ENCODE assay signal across 8 cellular contexts in the genomic region with DNA sequence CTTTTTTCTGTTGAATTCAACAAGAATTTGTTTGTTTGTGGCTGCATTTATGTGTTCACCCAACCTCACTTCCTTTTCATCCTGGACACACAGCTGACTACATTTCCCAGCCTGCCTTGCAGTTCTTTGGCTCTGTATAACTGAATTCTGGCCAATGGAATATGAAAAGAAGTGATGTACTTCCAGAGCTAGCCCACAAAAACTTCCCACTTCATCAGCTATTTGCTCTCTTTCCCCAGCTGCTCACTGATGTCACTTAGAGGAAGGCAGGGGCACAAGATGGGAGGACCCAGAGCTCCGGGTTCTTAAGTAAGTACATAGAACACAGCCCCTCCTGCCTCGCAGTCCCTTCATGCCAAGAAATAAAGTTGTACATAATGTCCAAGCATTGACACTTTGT.
A peak's percentile ranks its signal among the peaks of the same experiment; 100 is the strongest.
DNase-seq lines count a peak whose midpoint lies in the region; ATAC-seq and TF ChIP-seq lines count a peak whose summit lies in the region.

No MANE protein-coding gene starts in this region.

- no peak for TF ChIP-seq CTCF in lung (IDR thresholded peaks at IDR 0.05; ENCODE audit: control extremely low read depth, extremely low read depth)
- no peak for TF ChIP-seq CTCF in upper lobe of left lung (IDR thresholded peaks at IDR 0.05)

- TF ChIP-seq EP300 in upper lobe of left lung (IDR thresholded peaks at IDR 0.05): peak in 1 of 4 donors; percentile 2

- H3K4me3 ChIP-seq in lung (no peak overlapping the region), upper lobe of left lung (peak overlapping the region in 1 of 4 donors; percentile 15)

- ATAC-seq in lung (ENCODE audit: insufficient read depth, low FRiP score) (peak; percentile 63), upper lobe of left lung (ENCODE audit: low FRiP score in 2 of 2) (peak; percentile 64 to 87), GM18867 (IDR thresholded peaks at IDR 0.05; ENCODE audit: unreplicated experiment) (no peak)

- H3K36me3 ChIP-seq in lung (ENCODE audit: control insufficient read depth in 2 of 2, insufficient read depth in 2 of 2, low read length in 2 of 2) (no peaks in the 10 kb centered on the region), upper lobe of left lung (no peaks in the 10 kb centered on the region)

- peak; percentile 59 for DNase-seq in M059J (ENCODE audit: low read depth)
- DNase-seq in cerebellar cortex (ENCODE audit: low spot score): peak; percentile 15
- peak; percentile 44 for DNase-seq in lung (ENCODE audit: low spot score)
- peak in 1 of 2 donors; percentile 33 for DNase-seq in upper lobe of left lung
- no peak for DNase-seq in central memory CD4-positive, alpha-beta T cell
- no peak for DNase-seq in NCI-H1930 (lab: John Stamatoyannopoulos, UW)
- no peak for DNase-seq in HuH-7.5 (ENCODE audit: low spot score)

- H3K4me1 ChIP-seq in lung (ENCODE audit: control insufficient read depth in 2 of 2, insufficient read depth in 2 of 2, low read length in 2 of 2) (peaks cover 7% of the 10 kb centered on the region in 2 donors), upper lobe of left lung (peaks cover 12 to 19% (median 15%) of the 10 kb centered on the region in 4 donors)

- WGBS in lung, 2 donors: 58 to 68% methylated on average over 2 of the region's 2 CpGs
- WGBS in upper lobe of left lung, 2 donors: 67 to 69% methylated on average over 2 of the region's 2 CpGs

- no peaks in the 10 kb centered on the region for H3K9me3 ChIP-seq in lung (ENCODE audit: control insufficient read depth in 2 of 2, insufficient read depth in 1 of 2, low read length in 1 of 2)
- H3K9me3 ChIP-seq in upper lobe of left lung: no peaks in the 10 kb centered on the region

- peak in 2 of 4 donors; percentile 14 to 68 for TF ChIP-seq POLR2A in upper lobe of left lung (IDR thresholded peaks at IDR 0.05)

- peak overlapping the region in 1 of 2 donors; percentile 42 for H3K27ac ChIP-seq in lung (ENCODE audit: low read depth in 1 of 2, low read length in 1 of 2)
- H3K27ac ChIP-seq in upper lobe of left lung: peak overlapping the region; percentile 12 to 72 (median 48)

- H3K27me3 ChIP-seq in lung (ENCODE audit: control insufficient read depth, insufficient read depth) (no peaks in the 10 kb centered on the region), upper lobe of left lung (no peaks in the 10 kb centered on the region)

Comparison
In these comparisons a context has a peak if more than half of its experiments do, and no peak if none do; other contexts are left out.
1. DNase-seq: peak in M059J (single experiment), cerebellar cortex (single experiment) and lung (single experiment); none in central memory CD4-positive, alpha-beta T cell (single experiment), NCI-H1930 (0 of 2) and HuH-7.5 (single experiment).